In genomic region chr9:90974643-90975245, GRCh38 we compare ENCODE assay signal across 16 cellular contexts.
"Had no signal": no experiment of that assay in that cellular context is flagged by ENCODE, and none has a peak within 500 bp of the region (broad histone marks: within the 10 kb centered on the region; RNA-seq: fewer than 3 reads in every experiment).

No MANE protein-coding gene starts in this region.

- H3K4me3 Mint-ChIP-seq: naive thymus-derived CD4-positive, alpha-beta T cell had no signal

- H3K27ac Mint-ChIP-seq: memory B cell had no signal

- H3K27me3 ChIP-seq: ascending aorta, cardiac muscle cell, left lung, neutrophil, thyroid gland, uterus had no signal

- H3K9me3 Mint-ChIP-seq: memory B cell; naive thymus-derived CD4-positive, alpha-beta T cell had no signal

- H3K27ac ChIP-seq: ascending aorta, cardiac muscle cell, left lung, neutrophil, thyroid gland, uterus had no signal

- H3K36me3 Mint-ChIP-seq: memory B cell; naive thymus-derived CD4-positive, alpha-beta T cell had no signal

- ATAC-seq: left lung; naive thymus-derived CD4-positive, alpha-beta T cell had no signal

- DNase-seq: activated naive CD4-positive, alpha-beta T cell treated with Interleukin-2 at 50 U/mL for 16 hours; activated T-cell treated with anti-CD3 and anti-CD28 coated beads for 4 hours; hippocampal formation; left lung; mucosa of descending colon; naive thymus-derived CD4-positive, alpha-beta T cell; retina; stimulated activated CD4-positive, alpha-beta T cell treated with anti-CD3 and anti-CD28 coated beads, Interleukin-12 subunit alpha, Interleukin-12 subunit beta, amount 100 ng/mL, for 4 hours; stimulated activated CD4-positive, alpha-beta T cell treated with anti-CD3 and anti-CD28 coated beads, Interleukin-2, amount 100 ng/mL, for 24 hours; T-helper 9 cell; thyroid gland; uterus had no signal

- H3K4me3 ChIP-seq: ascending aorta, cardiac muscle cell, left lung, mucosa of descending colon, thyroid gland, uterus had no signal
